ENCODE assay signal across 10 cellular contexts in genomic region chr22:38017272-38017920, GRCh38. TPM values are rescaled to one million over a fixed set of nuclear protein-coding genes. Genes with fewer than 3 reads are reported as not detected.
DNase-seq lines count a peak whose midpoint lies in the region; ATAC-seq and TF ChIP-seq lines count a peak whose summit lies in the region.
"Had no signal": no experiment of that assay in that cellular context is flagged by ENCODE, and none has a peak within 500 bp of the region (broad histone marks: within the 10 kb centered on the region; RNA-seq: fewer than 3 reads in every experiment).

No MANE protein-coding gene starts in this region.

- WGBS in hepatocyte (ENCODE audit: low lambda C conversion rate, missing lambda C conversion rate) = 85% methylated on average over 7 of the region's 7 CpGs
- 32 to 50% (median 49%) methylated on average over 5 to 7 of the region's 7 CpGs for WGBS in stomach, 5 donors

- TF ChIP-seq CTCF in HFFc6 (IDR thresholded peaks at IDR 0.05) = no peak
- TF ChIP-seq CTCF in brain microvascular endothelial cell (IDR thresholded peaks at IDR 0.05; ENCODE audit: low read depth, low read length, missing control alignments) = no peak
- no peak for TF ChIP-seq CTCF in hepatocyte (IDR thresholded peaks at IDR 0.05; ENCODE audit: poor library complexity)
- TF ChIP-seq CTCF in stomach (IDR thresholded peaks at IDR 0.05) = no peak
- TF ChIP-seq CTCF in CD8-positive, alpha-beta T cell (IDR thresholded peaks at IDR 0.05) = no peak

- no peak overlapping the region for H2AFZ ChIP-seq in hepatocyte

- peaks cover 16% of the 10 kb centered on the region for H3K27me3 Mint-ChIP-seq in HFFc6 (ENCODE audit: insufficient read depth)
- H3K27me3 Mint-ChIP-seq in CD8-positive, alpha-beta T cell (ENCODE audit: low read depth) = no peaks in the 10 kb centered on the region

- H3K4me2 ChIP-seq in hepatocyte = no peak overlapping the region

- no peak for TF ChIP-seq POLR2A in stomach (IDR thresholded peaks at IDR 0.05)

- H3K79me2 ChIP-seq in hepatocyte = no peaks in the 10 kb centered on the region

- no peak for ATAC-seq in CD8-positive, alpha-beta T cell
- ATAC-seq in GM19452 (IDR thresholded peaks at IDR 0.05; ENCODE audit: unreplicated experiment) = no peak

- H3K4me3 Mint-ChIP-seq in HFFc6 = no peak overlapping the region
- H3K4me3 Mint-ChIP-seq in CD8-positive, alpha-beta T cell = no peak overlapping the region

- no peaks in the 10 kb centered on the region for H3K9me2 ChIP-seq in hepatocyte (replicated peaks; ENCODE audit: insufficient read depth)

- intact Hi-C loops in stomach (cut with DNase I; ENCODE audit: low total_unique reads) = no loop called here
- intact Hi-C loops in CD8-positive, alpha-beta T cell (cut with DNase I, micrococcal nuclease) = no loop called here

- TF ChIP-seq EP300 in stomach (IDR thresholded peaks at IDR 0.05) = no peak

- H3K27me3 ChIP-seq in brain microvascular endothelial cell (replicated peaks) (no peaks in the 10 kb centered on the region), hepatocyte (no peaks in the 10 kb centered on the region), stomach (no peaks in the 10 kb centered on the region)
- H3K27me3 ChIP-seq in CD8-positive, alpha-beta T cell (ENCODE audit: insufficient read depth, low read length) = no peaks in the 10 kb centered on the region

- H3K4me3 ChIP-seq in brain microvascular endothelial cell (ENCODE audit: low read depth, low read length) (no peak overlapping the region), hepatocyte (no peak overlapping the region), stomach (no peak overlapping the region)
- no peak overlapping the region for H3K4me3 ChIP-seq in CD8-positive, alpha-beta T cell (ENCODE audit: low read depth, low read length)

- DNase-seq in HFFc6 (peak; percentile 8), brain microvascular endothelial cell (peak; percentile 30), hepatocyte (ENCODE audit: low spot score) (no peak), stomach (peak; percentile 74), NCI-H510A treated with DMSO at 0.1 percent for 48 hours (lab: John Stamatoyannopoulos, UW) (no peak), DMS114 treated with DMSO at 0.1 percent for 48 hours (lab: John Stamatoyannopoulos, UW; ENCODE audit: unreplicated experiment) (no peak)
- no peak for DNase-seq in CD8-positive, alpha-beta T cell
- DNase-seq: activated naive CD4-positive, alpha-beta T cell treated with anti-CD3 and anti-CD28 coated beads, Interleukin-2, amount 50 U/mL, for 16 hours had no signal

- H3K9me3 ChIP-seq in hepatocyte (ENCODE audit: low read depth) = no peaks in the 10 kb centered on the region
- no peaks in the 10 kb centered on the region for H3K9me3 ChIP-seq in stomach
- H3K9me3 ChIP-seq in CD8-positive, alpha-beta T cell (ENCODE audit: low read length) = no peaks in the 10 kb centered on the region

- H3K27ac ChIP-seq in brain microvascular endothelial cell (no peak overlapping the region), hepatocyte (peak overlapping the region; percentile 74), stomach (peak overlapping the region in 3 of 5 donors; percentile 39 to 56 (median 52))
- no peak overlapping the region for H3K27ac ChIP-seq in CD8-positive, alpha-beta T cell (ENCODE audit: low read depth, low read length)

- H3K27ac Mint-ChIP-seq in HFFc6 = no peak overlapping the region
- no peak overlapping the region for H3K27ac Mint-ChIP-seq in CD8-positive, alpha-beta T cell

- H3K36me3 ChIP-seq in brain microvascular endothelial cell (replicated peaks) = no peaks in the 10 kb centered on the region
- H3K36me3 ChIP-seq in hepatocyte (replicated peaks; ENCODE audit: insufficient read depth, low read depth) = no peaks in the 10 kb centered on the region
- H3K36me3 ChIP-seq in stomach = no peaks in the 10 kb centered on the region
- no peaks in the 10 kb centered on the region for H3K36me3 ChIP-seq in CD8-positive, alpha-beta T cell (ENCODE audit: insufficient read depth, low read length)

- H3K36me3 Mint-ChIP-seq in HFFc6 (ENCODE audit: low read depth) = no peaks in the 10 kb centered on the region
- H3K36me3 Mint-ChIP-seq in CD8-positive, alpha-beta T cell = no peaks in the 10 kb centered on the region

- peaks cover 15% of the 10 kb centered on the region for H3K4me1 Mint-ChIP-seq in HFFc6 (ENCODE audit: low read depth)
- H3K4me1 Mint-ChIP-seq in CD8-positive, alpha-beta T cell (ENCODE audit: low read depth) = no peaks in the 10 kb centered on the region

- in situ Hi-C loops in brain microvascular endothelial cell (cut with HindIII; ENCODE audit: low pct_ligation_motif_present, low sequenced_read_pairs) = no loop called here

- no peaks in the 10 kb centered on the region for H4K20me1 ChIP-seq in hepatocyte (ENCODE audit: insufficient read depth, poor library complexity, severe bottlenecking)

- CTCF ChIA-PET in CD8-positive, alpha-beta T cell (lab: Charles Lee) = no interaction called here

- POLR2A ChIA-PET in CD8-positive, alpha-beta T cell (lab: Charles Lee) = interaction anchor here (1.0 kb wide), 1 partner anchor 17 kb away, joined by 3 read pairs; no protein-coding TSS in a partner anchor

- H3K9me3 Mint-ChIP-seq in HFFc6 = no peaks in the 10 kb centered on the region
- H3K9me3 Mint-ChIP-seq in CD8-positive, alpha-beta T cell = no peaks in the 10 kb centered on the region

- H3K4me1 ChIP-seq in hepatocyte (ENCODE audit: insufficient read depth) (peaks cover 3% of the 10 kb centered on the region), stomach (peaks cover 11 to 23% (median 17%) of the 10 kb centered on the region in 4 donors)
- H3K4me1 ChIP-seq in CD8-positive, alpha-beta T cell (ENCODE audit: insufficient read depth, low read length) = no peaks in the 10 kb centered on the region

RNA-seq across cellular contexts. Expression of gene SOX10, which starts 33.0 kb away (rescaled TPM):
- total RNA-seq in HFFc6 (2021; fragmentation: NEBNext Ultra II Directional; extraction: Animal tissue kit (Norgen Biotek cat#: 25700)) = not detected
- total RNA-seq in hepatocyte (not detected in 2 replicates), stomach (1 to 10 TPM in 3 of 5 donors, not detected in 2; 2.9 to 4.9 (median 4.4) TPM)
- polyA plus RNA-seq in hepatocyte (not detected in 2 replicates), stomach (1 to 10 TPM; 1.7 to 3.2 (median 2.6) TPM)
- not detected for total RNA-seq in CD8-positive, alpha-beta T cell
- total RNA-seq: NCI-H460 had no signal

RNA-seq across cellular contexts. Expression of gene PICK1, which starts 39.8 kb away (rescaled TPM):
- total RNA-seq in HFFc6 (2021; fragmentation: NEBNext Ultra II Directional; extraction: Animal tissue kit (Norgen Biotek cat#: 25700)) = 1 to 10 TPM; 7.0 to 10.0 (median 7.7) TPM
- total RNA-seq in hepatocyte (26.2 and 42.7 TPM in 2 replicates), stomach (10 to 100 TPM; 24.5 to 44.3 (median 28.8) TPM)
- polyA plus RNA-seq in hepatocyte (43.1 and 54.9 TPM in 2 replicates), stomach (10 to 100 TPM; 20.7 to 27.2 (median 21.7) TPM)
- 10 to 100 TPM; 23.1 to 24.8 TPM for total RNA-seq in CD8-positive, alpha-beta T cell

Comparison
In these comparisons a context has a peak if more than half of its experiments do, and no peak if none do; other contexts are left out.
1. DNase-seq: peak in HFFc6 (single experiment), brain microvascular endothelial cell (single experiment) and stomach (single experiment); none in hepatocyte (single experiment), NCI-H510A treated with DMSO at 0.1 percent for 48 hours (single experiment), CD8-positive, alpha-beta T cell (0 of 7) and DMS114 treated with DMSO at 0.1 percent for 48 hours (single experiment).
2. H3K27ac ChIP-seq: peak in hepatocyte (single experiment) and stomach (3 of 5); none in brain microvascular endothelial cell (single experiment) and CD8-positive, alpha-beta T cell (single experiment).